10 cellular contexts compared by ENCODE assay signal in genomic region chr10:110268931-110269640, GRCh38. TPM values are rescaled to one million over a fixed set of nuclear protein-coding genes. Genes with fewer than 3 reads are reported as not detected.
DNase-seq lines count a peak whose midpoint lies in the region; ATAC-seq and TF ChIP-seq lines count a peak whose summit lies in the region.
"Had no signal": no experiment of that assay in that cellular context is flagged by ENCODE, and none has a peak within 500 bp of the region (broad histone marks: within the 10 kb centered on the region; RNA-seq: fewer than 3 reads in every experiment).

No MANE protein-coding gene starts in this region.

- H3K9me3 Mint-ChIP-seq in activated CD4-positive, alpha-beta T cell treated with anti-CD3 and anti-CD28 coated beads for 36 hours (ENCODE audit: low read depth) = no peaks in the 10 kb centered on the region
- H3K9me3 Mint-ChIP-seq in activated T-helper 2 cell treated with anti-CD3 and anti-CD28 coated beads, Interferon-gamma antibody, Interleukin-2, Interleukin-4, amounts not matched to agents 10 μg/mL and 5 μg/mL and 100 μg/mL, durations not matched to agents 14 hours and 24 hours and 36 hours = no peaks in the 10 kb centered on the region
- no peaks in the 10 kb centered on the region for H3K9me3 Mint-ChIP-seq in immature natural killer cell

- no peak for DNase-seq in activated CD4-positive, alpha-beta T cell treated with anti-CD3 and anti-CD28 coated beads for 36 hours
- DNase-seq in activated CD4-positive, alpha-beta T cell treated with anti-CD3 and anti-CD28 coated beads, Interleukin-2, amount 50 U/mL, for 4 hours = no peak
- DNase-seq in activated T-helper 2 cell treated with anti-CD3 and anti-CD28 coated beads, Interferon-gamma antibody, Interleukin-2, Interleukin-4, amounts not matched to agents 10 μg/mL and 5 μg/mL and 100 μg/mL, durations not matched to agents 14 hours and 24 hours and 36 hours (ENCODE audit: low spot score) = no peak
- DNase-seq in immature natural killer cell = no peak
- DNase-seq in suprapubic skin (ENCODE audit: low spot score in 2 of 2) = no peak
- DNase-seq in posterior cingulate gyrus = no peak
- no peak for DNase-seq in NK-92 treated with Interleukin-12 subunit alpha and Interleukin-12 subunit beta, amount 100 ng/mL, for 24 hours (lab: John Stamatoyannopoulos, UW)
- DNase-seq: NCI-H345, trophoblast cell had no signal

- peaks cover 39% of the 10 kb centered on the region for H3K4me1 ChIP-seq in suprapubic skin

- H3K27me3 ChIP-seq in suprapubic skin = no peaks in the 10 kb centered on the region

- TF ChIP-seq EP300 in suprapubic skin (IDR thresholded peaks at IDR 0.05) = no peak

- no peak for ATAC-seq in activated CD4-positive, alpha-beta T cell treated with anti-CD3 and anti-CD28 coated beads for 36 hours
- no peak for ATAC-seq in HG02623 (IDR thresholded peaks at IDR 0.05; ENCODE audit: unreplicated experiment)

- peak overlapping the region; percentile 71 for H3K27ac ChIP-seq in suprapubic skin

- H3K36me3 ChIP-seq in suprapubic skin = no peaks in the 10 kb centered on the region

- H3K4me3 Mint-ChIP-seq in activated CD4-positive, alpha-beta T cell treated with anti-CD3 and anti-CD28 coated beads for 36 hours = peak overlapping the region; percentile 45
- H3K4me3 Mint-ChIP-seq in activated T-helper 2 cell treated with anti-CD3 and anti-CD28 coated beads, Interferon-gamma antibody, Interleukin-2, Interleukin-4, amounts not matched to agents 10 μg/mL and 5 μg/mL and 100 μg/mL, durations not matched to agents 14 hours and 24 hours and 36 hours (ENCODE audit: low read depth) = peak overlapping the region; percentile 19
- peak overlapping the region; percentile 23 to 89 (median 70) for H3K4me3 Mint-ChIP-seq in immature natural killer cell

- H3K27me3 Mint-ChIP-seq in activated CD4-positive, alpha-beta T cell treated with anti-CD3 and anti-CD28 coated beads for 36 hours = no peaks in the 10 kb centered on the region
- H3K27me3 Mint-ChIP-seq in activated T-helper 2 cell treated with anti-CD3 and anti-CD28 coated beads, Interferon-gamma antibody, Interleukin-2, Interleukin-4, amounts not matched to agents 10 μg/mL and 5 μg/mL and 100 μg/mL, durations not matched to agents 14 hours and 24 hours and 36 hours (ENCODE audit: low read depth) = peaks cover 64% of the 10 kb centered on the region
- H3K27me3 Mint-ChIP-seq in immature natural killer cell (ENCODE audit: low read depth in 3 of 3) = peaks cover 4 to 12% (median 5%) of the 10 kb centered on the region in 3 donors

- intact Hi-C loops in activated CD4-positive, alpha-beta T cell treated with anti-CD3 and anti-CD28 coated beads for 36 hours (cut with DNase I, micrococcal nuclease) = loop anchor here (2.0 kb wide), 1 partner anchor 18 kb away; no protein-coding TSS in a partner anchor
- intact Hi-C loops in activated T-helper 2 cell treated with anti-CD3 and anti-CD28 coated beads, Interferon-gamma antibody, Interleukin-2, Interleukin-4, amounts not matched to agents 10 μg/mL and 5 μg/mL and 100 μg/mL, durations not matched to agents 14 hours and 24 hours and 36 hours (cut with micrococcal nuclease) = loop anchor here (1.0 kb wide), 1 partner anchor 17 kb away; no protein-coding TSS in a partner anchor
- intact Hi-C loops in posterior cingulate gyrus (cut with DNase I) = no loop called here

- H3K36me3 Mint-ChIP-seq in activated CD4-positive, alpha-beta T cell treated with anti-CD3 and anti-CD28 coated beads for 36 hours (ENCODE audit: low read depth) = no peaks in the 10 kb centered on the region
- H3K36me3 Mint-ChIP-seq in activated T-helper 2 cell treated with anti-CD3 and anti-CD28 coated beads, Interferon-gamma antibody, Interleukin-2, Interleukin-4, amounts not matched to agents 10 μg/mL and 5 μg/mL and 100 μg/mL, durations not matched to agents 14 hours and 24 hours and 36 hours (ENCODE audit: low read depth) = no peaks in the 10 kb centered on the region
- H3K36me3 Mint-ChIP-seq in immature natural killer cell = peaks cover 0 to 3% (median 0%) of the 10 kb centered on the region in 3 donors

- TF ChIP-seq CTCF in suprapubic skin (IDR thresholded peaks at IDR 0.05) = no peak

- H3K27ac Mint-ChIP-seq in activated CD4-positive, alpha-beta T cell treated with anti-CD3 and anti-CD28 coated beads for 36 hours = no peak overlapping the region
- H3K27ac Mint-ChIP-seq in activated T-helper 2 cell treated with anti-CD3 and anti-CD28 coated beads, Interferon-gamma antibody, Interleukin-2, Interleukin-4, amounts not matched to agents 10 μg/mL and 5 μg/mL and 100 μg/mL, durations not matched to agents 14 hours and 24 hours and 36 hours = no peak overlapping the region
- H3K27ac Mint-ChIP-seq in immature natural killer cell = peak overlapping the region in 4 of 6 donors; percentile 7 to 87 (median 86)

- CTCF ChIA-PET in activated CD4-positive, alpha-beta T cell treated with anti-CD3 and anti-CD28 coated beads for 36 hours (lab: Charles Lee) = interaction anchor here (0.6 to 2.2 kb wide), 10 partner anchors 8 to 278 kb away, joined by 3 to 10 read pairs (median 4); no protein-coding TSS in a partner anchor

- H3K9me3 ChIP-seq in suprapubic skin = no peaks in the 10 kb centered on the region

- WGBS in suprapubic skin = 45% methylated on average over 3 of the region's 3 CpGs

- H3K4me1 Mint-ChIP-seq in activated CD4-positive, alpha-beta T cell treated with anti-CD3 and anti-CD28 coated beads for 36 hours = peaks cover 45% of the 10 kb centered on the region
- peaks cover 17% of the 10 kb centered on the region for H3K4me1 Mint-ChIP-seq in activated T-helper 2 cell treated with anti-CD3 and anti-CD28 coated beads, Interferon-gamma antibody, Interleukin-2, Interleukin-4, amounts not matched to agents 10 μg/mL and 5 μg/mL and 100 μg/mL, durations not matched to agents 14 hours and 24 hours and 36 hours (ENCODE audit: low read depth)
- H3K4me1 Mint-ChIP-seq in immature natural killer cell = peaks cover 16 to 21% of the 10 kb centered on the region in 2 donors

- peak overlapping the region; percentile 35 for H3K4me3 ChIP-seq in suprapubic skin

- POLR2A ChIA-PET in activated CD4-positive, alpha-beta T cell treated with anti-CD3 and anti-CD28 coated beads for 36 hours (lab: Charles Lee) = interaction anchor here (0.5 to 0.8 kb wide), 3 partner anchors 19 to 276 kb away, joined by 3 to 7 read pairs (median 3); no protein-coding TSS in a partner anchor

- TF ChIP-seq POLR2A in suprapubic skin (IDR thresholded peaks at IDR 0.05) = no peak

RNA-seq across cellular contexts. Expression of gene SMNDC1, which starts 35.6 kb away (rescaled TPM):
- total RNA-seq in activated CD4-positive, alpha-beta T cell treated with anti-CD3 and anti-CD28 coated beads for 36 hours = 10 to 100 TPM; 44.2 to 56.7 TPM
- 40.2 and 43.1 TPM in 2 replicates for total RNA-seq in activated T-helper 2 cell treated with anti-CD3 and anti-CD28 coated beads, Interferon-gamma antibody, Interleukin-2, Interleukin-4, amounts not matched to agents 10 μg/mL and 5 μg/mL and 100 μg/mL, durations not matched to agents 14 hours and 24 hours and 36 hours
- 10 to 100 TPM; 12.3 to 26.4 (median 16.3) TPM for polyA plus RNA-seq in immature natural killer cell
- 10 to 100 TPM; 10.3 to 15.8 (median 12.8) TPM for total RNA-seq in suprapubic skin

Comparison
In these comparisons a context has a peak if more than half of its experiments do, and no peak if none do; other contexts are left out.
1. H3K27ac Mint-ChIP-seq: peak in immature natural killer cell (4 of 6); none in activated CD4-positive, alpha-beta T cell treated with anti-CD3 and anti-CD28 coated beads for 36 hours (single experiment) and activated T-helper 2 cell treated with anti-CD3 and anti-CD28 coated beads, Interferon-gamma antibody, Interleukin-2, Interleukin-4, amounts not matched to agents 10 μg/mL and 5 μg/mL and 100 μg/mL, durations not matched to agents 14 hours and 24 hours and 36 hours (single experiment).
2. H3K4me3 Mint-ChIP-seq: peak in every context shown above with its lines; median percentile 70 in immature natural killer cell; 45 in activated CD4-positive, alpha-beta T cell treated with anti-CD3 and anti-CD28 coated beads for 36 hours; 19 in activated T-helper 2 cell treated with anti-CD3 and anti-CD28 coated beads, Interferon-gamma antibody, Interleukin-2, Interleukin-4, amounts not matched to agents 10 μg/mL and 5 μg/mL and 100 μg/mL, durations not matched to agents 14 hours and 24 hours and 36 hours.